36 cellular contexts compared by ENCODE assay signal in the genomic region with DNA sequence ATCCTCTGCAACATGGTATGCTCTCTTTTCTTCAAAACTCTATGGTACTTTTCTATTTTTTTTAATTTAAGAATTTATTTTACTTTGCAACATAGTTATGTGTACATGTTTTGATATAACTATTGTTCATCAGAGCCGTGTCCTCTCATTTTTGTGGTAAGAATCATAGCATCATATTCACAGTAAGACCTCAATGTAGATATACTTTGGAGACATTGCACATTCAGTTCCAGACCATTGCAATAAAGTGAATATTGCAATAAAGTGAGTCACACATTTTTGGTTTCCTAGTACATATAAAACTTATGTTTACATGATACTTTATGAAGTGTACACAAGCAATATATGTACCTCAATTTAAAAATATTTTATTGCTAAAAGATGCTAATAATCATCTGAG. TPM values are rescaled to one million over a fixed set of nuclear protein-coding genes. Genes with fewer than 3 reads are reported as not detected.
"Had no signal": no experiment of that assay in that cellular context is flagged by ENCODE, and none has a peak within 500 bp of the region (broad histone marks: within the 10 kb centered on the region; RNA-seq: fewer than 3 reads in every experiment).

No MANE protein-coding gene starts in this region.

- H3K9me3 Mint-ChIP-seq: stimulated activated effector memory CD8-positive, alpha-beta T cell treated with anti-CD3 and anti-CD28 coated beads, Interleukin-12 subunit alpha, Interleukin-12 subunit beta, amount 100 ng/mL, for 72 hours had no signal

- H3K36me3 ChIP-seq: neural progenitor cell, ovary, right lobe of liver, sigmoid colon, spleen, stomach, thoracic aorta, thyroid gland, tibial nerve, upper lobe of left lung, vagina had no signal

- H3K4me3 Mint-ChIP-seq: natural killer cell; nephron; neural progenitor cell; stimulated activated effector memory CD8-positive, alpha-beta T cell treated with anti-CD3 and anti-CD28 coated beads, Interleukin-12 subunit alpha, Interleukin-12 subunit beta, amount 100 ng/mL, for 72 hours; stimulated activated naive B cell treated with anti-CD40 and anti-IgM and Interleukin-4, amounts not matched to agents 10 μg/mL and 1 μg/mL and 100 μg/mL, for 72 hours; stimulated activated naive CD8-positive, alpha-beta T cell treated with anti-CD3 and anti-CD28 coated beads, Interleukin-15, Interleukin-2, amounts not matched to agents 100 ng/mL and 50 ng/mL, for 24 hours had no signal

- H3K9ac ChIP-seq: neural progenitor cell, parathyroid adenoma had no signal

- H3K36me3 Mint-ChIP-seq: natural killer cell; stimulated activated effector memory CD8-positive, alpha-beta T cell treated with anti-CD3 and anti-CD28 coated beads, Interleukin-12 subunit alpha, Interleukin-12 subunit beta, amount 100 ng/mL, for 72 hours; stimulated activated naive B cell treated with anti-CD40 and anti-IgM and Interleukin-4, amounts not matched to agents 10 μg/mL and 1 μg/mL and 100 μg/mL, for 72 hours had no signal

- H3K4me1 Mint-ChIP-seq: natural killer cell; nephron; stimulated activated effector memory CD8-positive, alpha-beta T cell treated with anti-CD3 and anti-CD28 coated beads, Interleukin-12 subunit alpha, Interleukin-12 subunit beta, amount 100 ng/mL, for 72 hours; stimulated activated naive B cell treated with anti-CD40 and anti-IgM and Interleukin-4, amounts not matched to agents 10 μg/mL and 1 μg/mL and 100 μg/mL, for 72 hours had no signal

- H2AFZ ChIP-seq: neural progenitor cell, parathyroid adenoma had no signal

- H3K4me1 ChIP-seq: psoas muscle, right lobe of liver, sigmoid colon, spleen, stomach, thyroid gland, tibial nerve, upper lobe of left lung, vagina had no signal

- H3K9me3 ChIP-seq: ovary, psoas muscle, right lobe of liver, sigmoid colon, thoracic aorta, thyroid gland, upper lobe of left lung, vagina had no signal

- H3K27ac ChIP-seq: neural progenitor cell, ovary, parathyroid adenoma, psoas muscle, right lobe of liver, sigmoid colon, skin epidermis, spleen, stomach, thoracic aorta, thyroid gland, tibial nerve, upper lobe of left lung, vagina had no signal

- H3K4me3 ChIP-seq: neural progenitor cell, ovary, psoas muscle, right lobe of liver, sigmoid colon, skin epidermis, smooth muscle cell, spleen, stomach, thoracic aorta, thyroid gland, tibial nerve, upper lobe of left lung, vagina had no signal

- H3K27me3 Mint-ChIP-seq: progenitor cell of endocrine pancreas; stimulated activated naive CD8-positive, alpha-beta T cell treated with anti-CD3 and anti-CD28 coated beads, Interleukin-15, Interleukin-2, amounts not matched to agents 100 ng/mL and 50 ng/mL, for 24 hours had no signal

- DNase-seq: natural killer cell; occipital lobe; ovary; posterior cingulate gyrus; psoas muscle; right cardiac atrium; right lobe of liver; sigmoid colon; spleen; stimulated activated CD4-positive, alpha-beta T cell treated with anti-CD3 and anti-CD28 coated beads, Interleukin-12 subunit alpha, Interleukin-12 subunit beta, amount 100 ng/mL, for 4 hours; stimulated activated CD4-positive, alpha-beta T cell treated with anti-CD3 and anti-CD28 coated beads, Interleukin-1b, Interleukin-23, amount 100 ng/mL, for 48 hours; stimulated activated CD4-positive, alpha-beta T cell treated with anti-CD3 and anti-CD28 coated beads, Interleukin-4, amount 100 ng/mL, for 1 hour; stimulated activated CD4-positive, alpha-beta T cell treated with anti-CD3 and anti-CD28 coated beads, Interleukin-4, amount 100 ng/mL, for 4 hours; stimulated activated naive B cell treated with anti-CD40 and anti-IgM and Interleukin-4, amounts not matched to agents 10 μg/mL and 1 μg/mL and 100 μg/mL, for 72 hours; stimulated activated naive CD4-positive, alpha-beta T cell treated with Interleukin-2 at 50 U/mL for 16 hours; stomach; thyroid gland; trophoblast cell; upper lobe of left lung had no signal

- H3K27me3 ChIP-seq: neural progenitor cell, ovary, right lobe of liver, sigmoid colon, spleen, stomach, thyroid gland, tibial nerve, upper lobe of left lung, vagina had no signal

- H3K27ac Mint-ChIP-seq: natural killer cell; nephron; neural progenitor cell; progenitor cell of endocrine pancreas; stimulated activated effector memory CD8-positive, alpha-beta T cell treated with anti-CD3 and anti-CD28 coated beads, Interleukin-12 subunit alpha, Interleukin-12 subunit beta, amount 100 ng/mL, for 72 hours; stimulated activated naive B cell treated with anti-CD40 and anti-IgM and Interleukin-4, amounts not matched to agents 10 μg/mL and 1 μg/mL and 100 μg/mL, for 72 hours; stimulated activated naive CD8-positive, alpha-beta T cell treated with anti-CD3 and anti-CD28 coated beads, Interleukin-15, Interleukin-2, amounts not matched to agents 100 ng/mL and 50 ng/mL, for 24 hours had no signal

- H3K4me2 ChIP-seq: neural progenitor cell, smooth muscle cell had no signal

- H3K79me2 ChIP-seq: parathyroid adenoma had no signal

RNA-seq across cellular contexts. Expression of a gene that starts 22.7 kb away (rescaled TPM):
- total RNA-seq: natural killer cell, occipital lobe, osteoblast, ovary, psoas muscle, renal cortical epithelial cell, right cardiac atrium, right lobe of liver, sigmoid colon, smooth muscle cell, spleen, stomach, subcutaneous adipose tissue, temporal lobe, thoracic aorta, thyroid gland, tibial nerve, upper lobe of left lung, ureter, vagina had no signal
- polyA plus RNA-seq: neural cell, psoas muscle, right cardiac atrium, sigmoid colon, spleen, stomach had no signal
